ENCODE assay signal across 1 cellular context in the genomic region with DNA sequence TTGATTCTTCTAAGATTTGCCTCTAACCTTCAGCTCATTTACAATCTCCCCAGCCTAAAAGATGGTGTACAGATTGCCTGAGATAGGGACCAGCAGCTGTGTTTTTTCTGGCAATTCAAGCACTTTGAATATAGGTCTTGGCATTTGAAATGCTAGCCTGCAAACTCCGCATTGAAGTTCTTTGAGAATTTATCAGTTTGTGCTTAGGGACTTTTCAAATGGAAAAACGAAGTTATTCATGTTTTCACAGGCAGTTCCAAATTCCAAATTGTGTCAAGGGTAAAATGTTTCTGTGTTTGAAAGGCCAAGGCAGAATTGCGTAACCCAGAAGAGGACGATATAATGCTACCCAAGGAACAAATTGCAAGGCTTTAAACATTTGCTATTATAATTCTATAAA.
TF ChIP-seq lines count a peak whose summit lies in the region.

No MANE protein-coding gene starts in this region.

TF ChIP-seq in SK-N-SH treated with all-trans-retinoic acid at 6 μM for 48 hours, 23 proteins besides CTCF, POLR2A, EP300 and RAD21 (continued from another document):
- TF ChIP-seq, protein P1, sequence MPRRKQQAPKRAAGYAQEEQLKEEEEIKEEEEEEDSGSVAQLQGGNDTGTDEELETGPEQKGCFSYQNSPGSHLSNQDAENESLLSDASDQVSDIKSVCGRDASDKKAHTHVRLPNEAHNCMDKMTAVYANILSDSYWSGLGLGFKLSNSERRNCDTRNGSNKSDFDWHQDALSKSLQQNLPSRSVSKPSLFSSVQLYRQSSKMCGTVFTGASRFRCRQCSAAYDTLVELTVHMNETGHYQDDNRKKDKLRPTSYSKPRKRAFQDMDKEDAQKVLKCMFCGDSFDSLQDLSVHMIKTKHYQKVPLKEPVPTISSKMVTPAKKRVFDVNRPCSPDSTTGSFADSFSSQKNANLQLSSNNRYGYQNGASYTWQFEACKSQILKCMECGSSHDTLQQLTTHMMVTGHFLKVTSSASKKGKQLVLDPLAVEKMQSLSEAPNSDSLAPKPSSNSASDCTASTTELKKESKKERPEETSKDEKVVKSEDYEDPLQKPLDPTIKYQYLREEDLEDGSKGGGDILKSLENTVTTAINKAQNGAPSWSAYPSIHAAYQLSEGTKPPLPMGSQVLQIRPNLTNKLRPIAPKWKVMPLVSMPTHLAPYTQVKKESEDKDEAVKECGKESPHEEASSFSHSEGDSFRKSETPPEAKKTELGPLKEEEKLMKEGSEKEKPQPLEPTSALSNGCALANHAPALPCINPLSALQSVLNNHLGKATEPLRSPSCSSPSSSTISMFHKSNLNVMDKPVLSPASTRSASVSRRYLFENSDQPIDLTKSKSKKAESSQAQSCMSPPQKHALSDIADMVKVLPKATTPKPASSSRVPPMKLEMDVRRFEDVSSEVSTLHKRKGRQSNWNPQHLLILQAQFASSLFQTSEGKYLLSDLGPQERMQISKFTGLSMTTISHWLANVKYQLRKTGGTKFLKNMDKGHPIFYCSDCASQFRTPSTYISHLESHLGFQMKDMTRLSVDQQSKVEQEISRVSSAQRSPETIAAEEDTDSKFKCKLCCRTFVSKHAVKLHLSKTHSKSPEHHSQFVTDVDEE (CRISPR knock-in tag; IDR thresholded peaks at IDR 0.05): no peak
- TF ChIP-seq, protein P2, sequence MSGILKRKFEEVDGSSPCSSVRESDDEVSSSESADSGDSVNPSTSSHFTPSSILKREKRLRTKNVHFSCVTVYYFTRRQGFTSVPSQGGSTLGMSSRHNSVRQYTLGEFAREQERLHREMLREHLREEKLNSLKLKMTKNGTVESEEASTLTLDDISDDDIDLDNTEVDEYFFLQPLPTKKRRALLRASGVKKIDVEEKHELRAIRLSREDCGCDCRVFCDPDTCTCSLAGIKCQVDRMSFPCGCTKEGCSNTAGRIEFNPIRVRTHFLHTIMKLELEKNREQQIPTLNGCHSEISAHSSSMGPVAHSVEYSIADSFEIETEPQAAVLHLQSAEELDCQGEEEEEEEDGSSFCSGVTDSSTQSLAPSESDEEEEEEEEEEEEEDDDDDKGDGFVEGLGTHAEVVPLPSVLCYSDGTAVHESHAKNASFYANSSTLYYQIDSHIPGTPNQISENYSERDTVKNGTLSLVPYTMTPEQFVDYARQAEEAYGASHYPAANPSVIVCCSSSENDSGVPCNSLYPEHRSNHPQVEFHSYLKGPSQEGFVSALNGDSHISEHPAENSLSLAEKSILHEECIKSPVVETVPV (CRISPR knock-in tag; IDR thresholded peaks at IDR 0.05): no peak
- TF ChIP-seq ZNF8 (CRISPR knock-in tag; IDR thresholded peaks at IDR 0.05) (no peak), BACH2 (CRISPR knock-in tag; IDR thresholded peaks at IDR 0.05; ENCODE audit: borderline replicate concordance) (no peak), SNAI2 (CRISPR knock-in tag; IDR thresholded peaks at IDR 0.05) (no peak), ZNF565 (CRISPR knock-in tag; conservative IDR thresholded peaks at IDR 0.05; ENCODE audit: low read depth) (no peak)
